ENCODE assay signal across 13 cellular contexts in genomic region chr20:49507741-49508434, GRCh38. TPM values are rescaled to one million over a fixed set of nuclear protein-coding genes. Genes with fewer than 3 reads are reported as not detected.
A peak's percentile ranks its signal among the peaks of the same experiment; 100 is the strongest.
DNase-seq lines count a peak whose midpoint lies in the region; ATAC-seq and TF ChIP-seq lines count a peak whose summit lies in the region.
"Had no signal": no experiment of that assay in that cellular context is flagged by ENCODE, and none has a peak within 500 bp of the region (broad histone marks: within the 10 kb centered on the region; RNA-seq: fewer than 3 reads in every experiment).

No MANE protein-coding gene starts in this region.

- TF ChIP-seq EP300 in sigmoid colon (IDR thresholded peaks at IDR 0.05): no peak

- ATAC-seq in HG03565 (IDR thresholded peaks at IDR 0.05; ENCODE audit: unreplicated experiment): no peak
- ATAC-seq: left ventricle myocardium superior had no signal

- TF ChIP-seq CTCF in dorsolateral prefrontal cortex (IDR thresholded peaks at IDR 0.05 in 54 of 56, conservative IDR thresholded peaks at IDR 0.05 in 2 of 56; ENCODE audit: low read depth in 1 of 56, partially characterized antibody in 56 of 56) (no peak), sigmoid colon (IDR thresholded peaks at IDR 0.05) (no peak)

- peak overlapping the region in 28 of 59 donors; percentile 2 to 75 (median 44) for H3K27ac ChIP-seq in dorsolateral prefrontal cortex
- peak overlapping the region in 3 of 4 donors; percentile 32 to 86 (median 72) for H3K27ac ChIP-seq in sigmoid colon
- H3K27ac ChIP-seq: Peyer's patch had no signal

- H3K27me3 ChIP-seq in dorsolateral prefrontal cortex: peaks cover 0 to 7% (median 0%) of the 10 kb centered on the region in 45 donors
- H3K27me3 ChIP-seq in sigmoid colon: no peaks in the 10 kb centered on the region
- H3K27me3 ChIP-seq: Peyer's patch had no signal

- DNase-seq in DMS153 treated with DMSO at 0.1 percent for 48 hours (lab: John Stamatoyannopoulos, UW; ENCODE audit: unreplicated experiment): peak; percentile 15
- DNase-seq in NCI-H345 (lab: John Stamatoyannopoulos, UW): peak; percentile 35
- DNase-seq in dorsolateral prefrontal cortex: peak in 1 of 10 donors; percentile 11
- DNase-seq in sigmoid colon: peak; percentile 60
- DNase-seq in activated naive CD4-positive, alpha-beta T cell treated with anti-CD3 and anti-CD28 coated beads, Interleukin-2, amount 50 U/mL, for 16 hours: no peak
- no peak for DNase-seq in HuH-7.5 (ENCODE audit: low spot score)
- DNase-seq: activated CD4-positive, alpha-beta T cell treated with anti-CD3 and anti-CD28 coated beads, Interleukin-2, amount 10 ng/mL, durations not matched to agents 7 days and 5 days; activated T-cell treated with anti-CD3 and anti-CD28 coated beads for 4 hours; left ventricle myocardium superior; NCI-H510A; Peyer's patch; transverse colon had no signal

- peaks cover 0 to 24% (median 6%) of the 10 kb centered on the region in 4 donors for H3K36me3 ChIP-seq in sigmoid colon
- H3K36me3 ChIP-seq: Peyer's patch, transverse colon had no signal

- intact Hi-C loops in dorsolateral prefrontal cortex (cut with DNase I) (loop anchor here in 1 of 2 donors (2.0 kb wide), 1 partner anchor 173 kb away; no protein-coding TSS in a partner anchor), sigmoid colon (cut with DNase I) (loop anchor here (1.0 kb wide), 1 partner anchor 174 kb away; no protein-coding TSS in a partner anchor)

- TF ChIP-seq POLR2A in sigmoid colon (IDR thresholded peaks at IDR 0.05): no peak

- H3K4me1 ChIP-seq in sigmoid colon: peaks cover 0 to 40% (median 38%) of the 10 kb centered on the region in 4 donors
- H3K4me1 ChIP-seq: Peyer's patch had no signal

- peak overlapping the region in 35 of 59 donors; percentile 0 to 52 (median 28) for H3K4me3 ChIP-seq in dorsolateral prefrontal cortex
- H3K4me3 ChIP-seq in sigmoid colon: no peak overlapping the region
- H3K4me3 ChIP-seq: Peyer's patch, transverse colon had no signal

- 78 to 87% methylated on average over 21 of the region's 21 CpGs for WGBS in sigmoid colon, 2 donors

- no peaks in the 10 kb centered on the region for H3K9me3 ChIP-seq in sigmoid colon
- H3K9me3 ChIP-seq: Peyer's patch, transverse colon had no signal

RNA-seq across cellular contexts. Expression of gene KCNB1, which starts 25.4 kb away (rescaled TPM):
- 100 to 1,000 TPM in 85 of 120 experiments, 10 to 100 TPM in 35; 39.1 to 171 (median 119) TPM for total RNA-seq in dorsolateral prefrontal cortex
- 10 to 100 TPM; 11.8 to 20.6 (median 18.8) TPM for total RNA-seq in sigmoid colon
- 1 to 10 TPM in 1 of 3 donors, under 1 TPM in 1, not detected in 1; under 0.01 to 2.5 TPM for polyA plus RNA-seq in sigmoid colon

Comparison
In these comparisons a context has a peak if more than half of its experiments do, and no peak if none do; other contexts are left out.
1. DNase-seq: peak in DMS153 treated with DMSO at 0.1 percent for 48 hours (single experiment), NCI-H345 (single experiment) and sigmoid colon (single experiment); none in activated naive CD4-positive, alpha-beta T cell treated with anti-CD3 and anti-CD28 coated beads, Interleukin-2, amount 50 U/mL, for 16 hours (single experiment) and HuH-7.5 (single experiment).
2. H3K4me3 ChIP-seq: peak in dorsolateral prefrontal cortex (35 of 59); none in sigmoid colon (0 of 4).